Comparison of ENCODE assay signal across 8 cellular contexts in the genomic region with DNA sequence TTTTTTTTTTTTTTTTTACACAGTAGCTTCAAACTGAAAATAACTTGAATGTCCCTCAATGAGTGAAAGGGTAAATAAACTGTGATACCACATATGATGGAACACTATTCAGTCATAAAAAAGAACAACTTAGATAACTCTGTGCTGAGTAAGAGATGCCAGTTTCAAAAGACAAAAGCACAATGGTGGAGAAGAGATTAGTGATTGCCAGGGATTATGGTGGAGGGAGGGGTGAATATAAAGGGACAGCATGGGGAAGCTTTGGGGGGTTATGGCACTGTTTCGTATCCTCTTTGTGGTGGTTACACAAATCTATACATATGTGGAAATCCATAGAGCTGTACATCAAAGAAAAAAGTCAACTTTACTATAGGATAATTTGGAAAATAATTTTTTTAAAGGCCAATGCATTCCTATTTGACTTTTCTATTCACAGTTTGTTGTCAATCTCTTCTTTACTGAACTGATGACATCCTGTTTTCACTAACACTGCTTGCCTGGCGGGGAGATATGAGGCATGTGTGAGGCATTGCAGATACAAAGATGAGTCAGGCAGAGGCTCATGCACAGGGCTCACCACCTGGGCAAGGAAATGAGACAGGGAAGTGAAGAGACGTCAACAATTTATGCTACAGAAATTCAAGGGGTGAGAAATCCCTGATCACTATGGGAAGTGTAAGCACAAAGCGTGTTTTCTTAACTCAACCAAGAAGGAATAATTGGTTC.
A peak's percentile ranks its signal among the peaks of the same experiment; 100 is the strongest.
DNase-seq lines count a peak whose midpoint lies in the region; ATAC-seq and TF ChIP-seq lines count a peak whose summit lies in the region.

No MANE protein-coding gene starts in this region.

- TF ChIP-seq CTCF in omental fat pad (IDR thresholded peaks at IDR 0.05): no peak

- DNase-seq in SW480 (ENCODE audit: low spot score) (peak; percentile 83), astrocyte of the hippocampus (ENCODE audit: low read depth, low spot score) (peak; percentile 69), omental fat pad (ENCODE audit: low spot score) (peak; percentile 37), inferior parietal cortex (ENCODE audit: extremely low spot score) (no peak), C1 segment of cervical spinal cord (lab: John Stamatoyannopoulos, UW) (no peak), NCI-H1694 (lab: John Stamatoyannopoulos, UW) (no peak)

- ATAC-seq in GM18909 (IDR thresholded peaks at IDR 0.05; ENCODE audit: poor library complexity, unreplicated experiment) (peak; percentile 86), HG03064 (IDR thresholded peaks at IDR 0.05; ENCODE audit: low read depth, unreplicated experiment) (peak; percentile 90), omental fat pad (ENCODE audit: low FRiP score) (peak; percentile 62)

Comparison
In these comparisons a context has a peak if more than half of its experiments do, and no peak if none do; other contexts are left out.
1. DNase-seq: peak in SW480 (single experiment), astrocyte of the hippocampus (single experiment) and omental fat pad (single experiment); none in inferior parietal cortex (single experiment), C1 segment of cervical spinal cord (0 of 14) and NCI-H1694 (single experiment).
2. Peak in every context shown above with its lines, with median percentiles within 50 percentile points of each other: ATAC-seq.